ENCODE assay signal across 8 cellular contexts in the genomic region with DNA sequence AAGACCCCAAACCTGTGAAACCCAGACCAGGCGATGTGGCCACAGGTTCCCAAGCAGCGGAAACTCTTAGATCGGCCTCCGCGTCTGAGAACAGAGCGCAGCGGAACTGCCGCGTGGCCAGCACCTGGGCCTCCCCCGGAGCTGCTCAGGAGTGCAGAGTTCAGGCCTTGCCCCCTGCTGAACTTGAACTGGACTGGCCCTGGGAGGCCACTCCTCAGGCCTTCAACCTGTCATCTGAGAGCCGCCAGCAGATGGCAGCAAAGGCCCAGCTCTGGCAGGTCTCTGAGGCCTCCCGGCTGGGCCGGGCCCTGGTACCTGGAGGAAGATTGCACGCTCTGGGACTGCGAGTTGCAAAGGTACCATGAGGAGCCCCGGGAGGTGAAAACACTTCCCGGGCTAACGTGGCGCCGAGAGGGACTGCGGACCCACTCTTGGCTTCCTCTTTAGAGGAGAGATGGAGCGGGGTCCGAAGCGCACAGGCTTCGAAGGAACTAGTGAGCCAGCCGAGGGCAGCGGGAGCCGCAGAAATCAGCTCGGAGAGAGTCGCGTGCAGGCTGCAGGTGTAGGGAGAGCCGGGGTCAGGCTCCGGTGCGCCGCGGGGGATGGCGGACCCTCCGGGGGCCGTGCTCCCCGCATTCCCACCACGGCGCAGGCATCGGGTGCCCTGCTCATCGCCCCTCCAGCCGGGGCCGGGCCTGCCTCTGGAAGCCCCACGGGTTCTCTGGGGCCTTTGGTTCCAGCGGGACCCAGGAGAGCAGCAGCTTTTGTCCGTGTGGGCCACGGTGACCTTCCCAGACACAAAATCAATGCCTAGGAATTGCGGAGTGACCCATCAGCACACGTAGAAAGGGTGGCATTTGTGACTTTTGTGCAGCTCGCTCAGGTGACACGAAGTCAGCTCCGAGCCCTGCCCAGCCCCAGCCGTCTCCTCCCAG.
DNase-seq lines count a peak whose midpoint lies in the region; ATAC-seq and TF ChIP-seq lines count a peak whose summit lies in the region.

No MANE protein-coding gene starts in this region.

- H3K4me1 Mint-ChIP-seq in natural killer cell, result peaks cover 0 to 4% of the 10 kb centered on the region in 2 donors
- H3K4me1 Mint-ChIP-seq in stimulated activated naive B cell treated with anti-CD40 and anti-IgM and Interleukin-4, amounts not matched to agents 10 μg/mL and 1 μg/mL and 100 μg/mL, for 72 hours, result peaks cover 6 to 14% of the 10 kb centered on the region in 2 donors

- intact Hi-C loops in natural killer cell (cut with micrococcal nuclease), result loop anchor here (2.0 to 5.0 kb wide), 2 partner anchors 39 to 433 kb away; no protein-coding TSS in a partner anchor

- peaks cover 16 to 26% of the 10 kb centered on the region in 2 donors for H3K27me3 Mint-ChIP-seq in natural killer cell (ENCODE audit: low read depth in 2 of 2)
- peaks cover 44 to 71% of the 10 kb centered on the region in 2 donors for H3K27me3 Mint-ChIP-seq in stimulated activated naive B cell treated with anti-CD40 and anti-IgM and Interleukin-4, amounts not matched to agents 10 μg/mL and 1 μg/mL and 100 μg/mL, for 72 hours

- no peak overlapping the region for H3K4me3 ChIP-seq in fibroblast of mammary gland (ENCODE audit: control insufficient read depth, low read depth, low read length)

- H3K36me3 Mint-ChIP-seq in natural killer cell, result no peaks in the 10 kb centered on the region
- H3K36me3 Mint-ChIP-seq in stimulated activated naive B cell treated with anti-CD40 and anti-IgM and Interleukin-4, amounts not matched to agents 10 μg/mL and 1 μg/mL and 100 μg/mL, for 72 hours, result peaks cover 2 to 8% of the 10 kb centered on the region in 2 donors

- H3K27ac Mint-ChIP-seq in natural killer cell, result peak overlapping the region in 1 of 2 donors; percentile 71
- H3K27ac Mint-ChIP-seq in stimulated activated naive B cell treated with anti-CD40 and anti-IgM and Interleukin-4, amounts not matched to agents 10 μg/mL and 1 μg/mL and 100 μg/mL, for 72 hours, result peak overlapping the region; percentile 22

- H3K4me3 Mint-ChIP-seq in natural killer cell, result peak overlapping the region; percentile 86
- H3K4me3 Mint-ChIP-seq in stimulated activated naive B cell treated with anti-CD40 and anti-IgM and Interleukin-4, amounts not matched to agents 10 μg/mL and 1 μg/mL and 100 μg/mL, for 72 hours, result peak overlapping the region; percentile 84 to 95

- H3K9me3 Mint-ChIP-seq in natural killer cell, result peaks cover 2 to 4% of the 10 kb centered on the region in 2 donors
- peaks cover 2 to 9% of the 10 kb centered on the region in 2 donors for H3K9me3 Mint-ChIP-seq in stimulated activated naive B cell treated with anti-CD40 and anti-IgM and Interleukin-4, amounts not matched to agents 10 μg/mL and 1 μg/mL and 100 μg/mL, for 72 hours

- TF ChIP-seq CTCF in fibroblast of mammary gland (conservative IDR thresholded peaks at IDR 0.05; ENCODE audit: control insufficient read depth, insufficient read depth, low read depth, low read length) (peak; percentile 82), natural killer cell (IDR thresholded peaks at IDR 0.05) (peak; percentile 93)

- peak; percentile 98 for ATAC-seq in GM21360 (IDR thresholded peaks at IDR 0.05; ENCODE audit: unreplicated experiment)
- ATAC-seq in natural killer cell, result peak; percentile 87 to 99 (median 98)
- ATAC-seq in stimulated activated naive B cell treated with anti-CD40 and anti-IgM and Interleukin-4, amounts not matched to agents 10 μg/mL and 1 μg/mL and 100 μg/mL, for 72 hours (replicated peaks), result peak; percentile 96 to 98

- peak; percentile 90 for DNase-seq in D341Med (ENCODE audit: low spot score)
- DNase-seq in HPDE6-E6E7 (ENCODE audit: extremely low spot score), result peak; percentile 75
- peak; percentile 72 for DNase-seq in OCI-M1 (lab: John Stamatoyannopoulos, UW)
- peak; percentile 77 for DNase-seq in activated T-helper 1 cell treated with Interleukin-2 at 50 U/mL for 16 hours (ENCODE audit: low read depth)
- peak; percentile 61 for DNase-seq in fibroblast of mammary gland (ENCODE audit: low read depth)
- peak; percentile 85 for DNase-seq in natural killer cell
- DNase-seq in stimulated activated naive B cell treated with anti-CD40 and anti-IgM and Interleukin-4, amounts not matched to agents 10 μg/mL and 1 μg/mL and 100 μg/mL, for 72 hours, result peak; percentile 79
